1 cellular context compared by ENCODE assay signal in the genomic region with DNA sequence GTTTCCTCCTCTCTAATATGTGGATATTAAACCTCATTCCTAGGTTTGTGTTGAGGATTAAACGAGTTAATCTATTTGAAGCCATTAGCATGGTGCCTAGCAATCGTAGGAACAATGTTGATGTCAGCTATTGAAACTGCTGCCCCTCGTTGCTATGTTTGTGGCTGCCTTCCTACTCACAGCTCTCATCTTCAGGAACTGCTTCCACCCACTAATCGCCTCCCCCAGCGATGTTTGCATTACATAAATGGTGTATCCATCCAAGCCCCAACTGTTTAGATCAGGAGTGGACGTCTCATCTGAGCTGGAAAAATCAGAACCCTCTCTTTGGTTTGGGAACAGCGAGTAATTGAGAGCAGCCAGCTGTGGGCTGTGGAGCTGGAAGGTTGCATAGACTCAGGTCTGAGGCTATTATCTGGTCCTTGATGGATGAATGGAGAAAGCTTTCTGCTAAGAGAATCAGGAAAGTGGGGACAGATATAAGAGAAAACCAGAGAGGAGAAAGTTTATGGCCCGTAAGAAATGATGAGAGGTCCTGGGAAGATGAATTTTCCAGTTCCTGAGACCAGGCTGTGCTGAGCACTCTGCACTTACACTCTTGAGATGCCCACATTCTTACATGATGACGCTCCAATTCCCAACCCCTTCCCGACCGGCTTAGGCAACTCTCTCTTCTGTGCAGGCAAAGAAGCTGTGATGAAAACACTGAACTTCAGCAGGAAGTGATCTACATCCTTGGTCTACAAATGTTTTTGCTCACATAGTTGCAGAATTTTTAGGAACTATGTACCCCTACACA.
TF ChIP-seq lines count a peak whose summit lies in the region.

No MANE protein-coding gene starts in this region.

TF ChIP-seq in HEK293, 187 proteins besides CTCF, POLR2A, EP300 and RAD21 (continued from another document):
- TF ChIP-seq, protein P1, sequence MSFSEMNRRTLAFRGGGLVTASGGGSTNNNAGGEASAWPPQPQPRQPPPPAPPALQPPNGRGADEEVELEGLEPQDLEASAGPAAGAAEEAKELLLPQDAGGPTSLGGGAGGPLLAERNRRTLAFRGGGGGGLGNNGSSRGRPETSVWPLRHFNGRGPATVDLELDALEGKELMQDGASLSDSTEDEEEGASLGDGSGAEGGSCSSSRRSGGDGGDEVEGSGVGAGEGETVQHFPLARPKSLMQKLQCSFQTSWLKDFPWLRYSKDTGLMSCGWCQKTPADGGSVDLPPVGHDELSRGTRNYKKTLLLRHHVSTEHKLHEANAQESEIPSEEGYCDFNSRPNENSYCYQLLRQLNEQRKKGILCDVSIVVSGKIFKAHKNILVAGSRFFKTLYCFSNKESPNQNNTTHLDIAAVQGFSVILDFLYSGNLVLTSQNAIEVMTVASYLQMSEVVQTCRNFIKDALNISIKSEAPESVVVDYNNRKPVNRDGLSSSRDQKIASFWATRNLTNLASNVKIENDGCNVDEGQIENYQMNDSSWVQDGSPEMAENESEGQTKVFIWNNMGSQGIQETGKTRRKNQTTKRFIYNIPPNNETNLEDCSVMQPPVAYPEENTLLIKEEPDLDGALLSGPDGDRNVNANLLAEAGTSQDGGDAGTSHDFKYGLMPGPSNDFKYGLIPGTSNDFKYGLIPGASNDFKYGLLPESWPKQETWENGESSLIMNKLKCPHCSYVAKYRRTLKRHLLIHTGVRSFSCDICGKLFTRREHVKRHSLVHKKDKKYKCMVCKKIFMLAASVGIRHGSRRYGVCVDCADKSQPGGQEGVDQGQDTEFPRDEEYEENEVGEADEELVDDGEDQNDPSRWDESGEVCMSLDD (tag by site-specific recombination; IDR thresholded peaks at IDR 0.05) = no peak
- TF ChIP-seq, protein P2, sequence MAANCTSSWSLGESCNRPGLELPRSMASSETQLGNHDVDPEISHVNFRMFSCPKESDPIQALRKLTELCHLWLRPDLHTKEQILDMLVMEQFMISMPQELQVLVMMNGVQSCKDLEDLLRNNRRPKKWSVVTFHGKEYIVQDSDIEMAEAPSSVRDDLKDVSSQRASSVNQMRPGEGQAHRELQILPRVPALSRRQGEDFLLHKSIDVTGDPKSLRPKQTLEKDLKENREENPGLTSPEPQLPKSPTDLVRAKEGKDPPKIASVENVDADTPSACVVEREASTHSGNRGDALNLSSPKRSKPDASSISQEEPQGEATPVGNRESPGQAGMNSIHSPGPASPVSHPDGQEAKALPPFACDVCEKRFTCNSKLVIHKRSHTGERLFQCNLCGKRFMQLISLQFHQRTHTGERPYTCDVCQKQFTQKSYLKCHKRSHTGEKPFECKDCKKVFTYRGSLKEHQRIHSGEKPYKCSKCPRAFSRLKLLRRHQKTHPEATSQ (tag by site-specific recombination; IDR thresholded peaks at IDR 0.05) = no peak
- TF ChIP-seq ZNF423 (tag by site-specific recombination; IDR thresholded peaks at IDR 0.05) (no peak), GLIS2 (tag by site-specific recombination; IDR thresholded peaks at IDR 0.05) (no peak), EGR2 (tag by site-specific recombination; IDR thresholded peaks at IDR 0.05; ENCODE audit: low read depth) (peak; percentile 74), ZNF174 (tag by site-specific recombination; IDR thresholded peaks at IDR 0.05) (no peak), ZNF223 (tag by site-specific recombination; IDR thresholded peaks at IDR 0.05) (no peak)
